In the genomic region with DNA sequence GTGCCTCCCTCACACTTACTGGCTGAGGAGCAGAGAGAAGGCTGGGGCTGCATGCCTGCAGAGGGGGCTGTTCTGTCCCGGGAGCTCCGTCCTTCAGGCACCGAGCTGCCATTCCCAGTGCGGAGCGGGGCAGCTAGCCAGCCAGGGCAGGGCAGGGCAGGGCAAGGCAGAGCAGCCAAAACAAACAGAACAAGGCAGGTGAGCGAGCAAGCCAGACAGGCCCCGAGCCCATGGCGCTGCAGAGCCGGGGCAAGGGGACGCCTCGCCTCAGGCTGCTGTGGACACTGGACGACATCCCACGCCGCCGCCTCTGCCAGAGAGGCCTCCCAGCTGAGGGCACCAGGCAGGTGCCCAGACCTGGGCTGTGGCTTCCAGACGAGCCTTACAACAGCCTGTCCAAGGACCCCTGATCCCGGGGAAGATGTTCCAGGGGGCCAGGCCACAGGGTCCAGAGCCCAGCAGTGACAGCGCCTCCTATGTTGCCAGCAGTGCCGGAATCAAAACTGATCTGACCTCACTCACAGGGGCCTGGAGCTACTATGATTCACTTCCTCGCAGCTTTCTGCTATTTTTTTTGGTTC, we compare ENCODE assay signal across 10 cellular contexts. TPM values are rescaled to one million over a fixed set of nuclear protein-coding genes. Genes with fewer than 3 reads are reported as not detected.
DNase-seq lines count a peak whose midpoint lies in the region; ATAC-seq, FAIRE-seq and TF ChIP-seq lines count a peak whose summit lies in the region.
"Had no signal": no experiment of that assay in that cellular context is flagged by ENCODE, and none has a peak within 500 bp of the region (broad histone marks: within the 10 kb centered on the region; RNA-seq: fewer than 3 reads in every experiment).

No MANE protein-coding gene starts in this region.

- H3K4me2 ChIP-seq in endothelial cell of umbilical vein (ENCODE audit: insufficient read depth, low read length): peak overlapping the region; percentile 7

- H3K36me3 ChIP-seq in endothelial cell of umbilical vein (ENCODE audit: control insufficient read depth in 2 of 2, extremely low read depth in 1 of 2, insufficient read depth in 2 of 2, low read length in 2 of 2): peaks cover 2 to 6% of the 10 kb centered on the region in 2 experiments
- H3K36me3 ChIP-seq in lower lobe of right lung: peaks cover 63% of the 10 kb centered on the region
- H3K36me3 ChIP-seq in upper lobe of right lung: peaks cover 38% of the 10 kb centered on the region

- H3K9ac ChIP-seq in endothelial cell of umbilical vein (replicated peaks; ENCODE audit: extremely low read depth, insufficient read depth, low read length): peak overlapping the region; percentile 27

- H4K20me1 ChIP-seq in endothelial cell of umbilical vein (replicated peaks; ENCODE audit: control insufficient read depth, extremely low read depth, insufficient read depth, low read length): no peaks in the 10 kb centered on the region

- TF ChIP-seq POLR2A in endothelial cell of umbilical vein (IDR thresholded peaks at IDR 0.05; ENCODE audit: low read depth, low read length): no peak

- intact Hi-C loops in activated CD8-positive, alpha-beta T cell treated with anti-CD3 and anti-CD28 coated beads for 36 hours (cut with micrococcal nuclease): no loop called here
- intact Hi-C loops in endothelial cell of umbilical vein (cut with micrococcal nuclease) (loop anchor here (1.0 kb wide), 1 partner anchor 18 kb away; no protein-coding TSS in a partner anchor), lower lobe of right lung (cut with DNase I) (no loop called here), upper lobe of right lung (cut with DNase I) (no loop called here)

- POLR2A ChIA-PET in activated CD8-positive, alpha-beta T cell treated with anti-CD3 and anti-CD28 coated beads, Interleukin-2, amount 10 ng/mL, durations not matched to agents 7 days and 5 days (lab: Charles Lee): interaction anchor here (0.6 to 0.7 kb wide), 2 partner anchors 48 to 767 kb away, joined by 3 to 4 read pairs; no protein-coding TSS in a partner anchor
- POLR2A ChIA-PET in activated CD8-positive, alpha-beta T cell treated with anti-CD3 and anti-CD28 coated beads for 36 hours (lab: Charles Lee): interaction anchor here (0.6 kb wide), 1 partner anchor 13 kb away, joined by 3 read pairs; no protein-coding TSS in a partner anchor
- POLR2A ChIA-PET in endothelial cell of umbilical vein (lab: Charles Lee): interaction anchor here (0.6 kb wide), 1 partner anchor 13 kb away, joined by 5 read pairs; no protein-coding TSS in a partner anchor

- BruUV-seq in endothelial cell of umbilical vein (replicated peaks; lab: Mats Ljungman, UMichigan): TSS peak; percentile 23

- no peaks in the 10 kb centered on the region for H3K4me1 Mint-ChIP-seq in activated CD8-positive, alpha-beta T cell treated with anti-CD3 and anti-CD28 coated beads, Interleukin-2, amount 10 ng/mL, durations not matched to agents 7 days and 5 days (ENCODE audit: low read depth)
- no peaks in the 10 kb centered on the region for H3K4me1 Mint-ChIP-seq in activated CD8-positive, alpha-beta T cell treated with anti-CD3 and anti-CD28 coated beads for 36 hours (ENCODE audit: low read depth)

- no peak for DNase-seq in activated CD8-positive, alpha-beta T cell treated with anti-CD3 and anti-CD28 coated beads, Interleukin-2, amount 10 ng/mL, durations not matched to agents 7 days and 5 days
- no peak for DNase-seq in activated CD8-positive, alpha-beta T cell treated with anti-CD3 and anti-CD28 coated beads for 36 hours
- DNase-seq in endothelial cell of umbilical vein (ENCODE audit: low read depth, low spot score) (peak; percentile 62), lower lobe of right lung (peak; percentile 88), upper lobe of right lung (peak; percentile 93), DMS53 (lab: John Stamatoyannopoulos, UW) (no peak)
- DNase-seq in activated CD8-positive, alpha-beta memory T cell treated with anti-CD3 and anti-CD28 coated beads, Interleukin-2, amount 50 U/mL, for 4 hours: no peak
- DNase-seq: activated CD4-positive, alpha-beta T cell treated with anti-CD3 and anti-CD28 coated beads for 4 hours; NCI-H1092 treated with DMSO at 0.1 percent for 48 hours had no signal

- H3K4me1 ChIP-seq in endothelial cell of umbilical vein (ENCODE audit: control insufficient read depth, extremely low read depth, insufficient read depth, low read length) (peaks cover 39% of the 10 kb centered on the region), lower lobe of right lung (peaks cover 36% of the 10 kb centered on the region), upper lobe of right lung (peaks cover 15% of the 10 kb centered on the region)

- no peak overlapping the region for H2AFZ ChIP-seq in endothelial cell of umbilical vein (ENCODE audit: low read depth, low read length)

- peak; percentile 16 for ATAC-seq in activated CD8-positive, alpha-beta T cell treated with anti-CD3 and anti-CD28 coated beads, Interleukin-2, amount 10 ng/mL, durations not matched to agents 7 days and 5 days
- ATAC-seq in activated CD8-positive, alpha-beta T cell treated with anti-CD3 and anti-CD28 coated beads for 36 hours: no peak
- peak; percentile 92 for ATAC-seq in lower lobe of right lung
- peak; percentile 91 for ATAC-seq in upper lobe of right lung
- no peak for ATAC-seq in activated CD4-positive, CD25-positive, alpha-beta regulatory T cell treated with anti-CD3 and anti-CD28 coated beads, Interleukin-2, amount 50 U/mL, for 24 hours

- no peaks in the 10 kb centered on the region for H3K79me2 ChIP-seq in endothelial cell of umbilical vein (ENCODE audit: control insufficient read depth, insufficient read depth, low read length)

- H3K9me1 ChIP-seq in endothelial cell of umbilical vein (replicated peaks; ENCODE audit: control insufficient read depth, extremely low read depth, insufficient read depth, low read length): no peaks in the 10 kb centered on the region

- H3K36me3 Mint-ChIP-seq in activated CD8-positive, alpha-beta T cell treated with anti-CD3 and anti-CD28 coated beads, Interleukin-2, amount 10 ng/mL, durations not matched to agents 7 days and 5 days (ENCODE audit: low read depth): peaks cover 41% of the 10 kb centered on the region
- H3K36me3 Mint-ChIP-seq in activated CD8-positive, alpha-beta T cell treated with anti-CD3 and anti-CD28 coated beads for 36 hours (ENCODE audit: low read depth): peaks cover 3% of the 10 kb centered on the region

- CTCF ChIA-PET in activated CD8-positive, alpha-beta T cell treated with anti-CD3 and anti-CD28 coated beads, Interleukin-2, amount 10 ng/mL, durations not matched to agents 7 days and 5 days (lab: Charles Lee): interaction anchor here (1.3 kb wide), 1 partner anchor 60 kb away, joined by 5 read pairs; no protein-coding TSS in a partner anchor
- CTCF ChIA-PET in activated CD8-positive, alpha-beta T cell treated with anti-CD3 and anti-CD28 coated beads for 36 hours (lab: Charles Lee): interaction anchor here (1.1 to 2.1 kb wide), 2 partner anchors 60 to 121 kb away, joined by 3 to 8 read pairs; no protein-coding TSS in a partner anchor
- CTCF ChIA-PET in endothelial cell of umbilical vein (lab: Charles Lee): interaction anchor here (0.6 to 5.8 kb wide), 20 partner anchors 8 to 283 kb away, joined by 3 to 54 read pairs (median 4); a partner anchor contains a TSS

- no peak overlapping the region for H3K27ac Mint-ChIP-seq in activated CD8-positive, alpha-beta T cell treated with anti-CD3 and anti-CD28 coated beads, Interleukin-2, amount 10 ng/mL, durations not matched to agents 7 days and 5 days
- no peak overlapping the region for H3K27ac Mint-ChIP-seq in activated CD8-positive, alpha-beta T cell treated with anti-CD3 and anti-CD28 coated beads for 36 hours

- no peaks in the 10 kb centered on the region for H3K27me3 Mint-ChIP-seq in activated CD8-positive, alpha-beta T cell treated with anti-CD3 and anti-CD28 coated beads, Interleukin-2, amount 10 ng/mL, durations not matched to agents 7 days and 5 days (ENCODE audit: low read depth)
- no peaks in the 10 kb centered on the region for H3K27me3 Mint-ChIP-seq in activated CD8-positive, alpha-beta T cell treated with anti-CD3 and anti-CD28 coated beads for 36 hours

- H3K4me3 Mint-ChIP-seq in activated CD8-positive, alpha-beta T cell treated with anti-CD3 and anti-CD28 coated beads, Interleukin-2, amount 10 ng/mL, durations not matched to agents 7 days and 5 days: no peak overlapping the region
- H3K4me3 Mint-ChIP-seq in activated CD8-positive, alpha-beta T cell treated with anti-CD3 and anti-CD28 coated beads for 36 hours: no peak overlapping the region

- H3K9me3 ChIP-seq in endothelial cell of umbilical vein (replicated peaks; ENCODE audit: control insufficient read depth, insufficient read depth, low read length) (no peaks in the 10 kb centered on the region), lower lobe of right lung (no peaks in the 10 kb centered on the region), upper lobe of right lung (no peaks in the 10 kb centered on the region)

- H3K27ac ChIP-seq in endothelial cell of umbilical vein (ENCODE audit: insufficient read depth, low read depth, low read length) (peak overlapping the region; percentile 56), lower lobe of right lung (peak overlapping the region; percentile 64), upper lobe of right lung (peak overlapping the region; percentile 72)

- no peak overlapping the region for H3K4me3 ChIP-seq in endothelial cell of umbilical vein (replicated peaks in 1 of 3; ENCODE audit: insufficient read depth in 1 of 3, low read depth in 1 of 3, low read length in 3 of 3)
- no peak overlapping the region for H3K4me3 ChIP-seq in lower lobe of right lung
- H3K4me3 ChIP-seq in upper lobe of right lung: no peak overlapping the region

- peak; percentile 93 for FAIRE-seq in endothelial cell of umbilical vein (lab: Jason Lieb, UNC)

- no peaks in the 10 kb centered on the region for H3K9me3 Mint-ChIP-seq in activated CD8-positive, alpha-beta T cell treated with anti-CD3 and anti-CD28 coated beads, Interleukin-2, amount 10 ng/mL, durations not matched to agents 7 days and 5 days (ENCODE audit: insufficient read depth)
- no peaks in the 10 kb centered on the region for H3K9me3 Mint-ChIP-seq in activated CD8-positive, alpha-beta T cell treated with anti-CD3 and anti-CD28 coated beads for 36 hours

- no peaks in the 10 kb centered on the region for H3K27me3 ChIP-seq in endothelial cell of umbilical vein (ENCODE audit: control insufficient read depth in 2 of 2, insufficient read depth in 2 of 2, low read length in 2 of 2)
- H3K27me3 ChIP-seq in lower lobe of right lung (ENCODE audit: low read depth): no peaks in the 10 kb centered on the region
- no peaks in the 10 kb centered on the region for H3K27me3 ChIP-seq in upper lobe of right lung

- no peak for TF ChIP-seq CTCF in activated CD8-positive, alpha-beta T cell treated with anti-CD3 and anti-CD28 coated beads for 36 hours (IDR thresholded peaks at IDR 0.05)
- TF ChIP-seq CTCF in endothelial cell of umbilical vein (IDR thresholded peaks at IDR 0.05; ENCODE audit: extremely low read depth in 1 of 2, insufficient read depth in 1 of 2, low read depth in 1 of 2, low read length in 2 of 2) (peak; percentile 42 to 54), lower lobe of right lung (IDR thresholded peaks at IDR 0.05) (no peak), upper lobe of right lung (IDR thresholded peaks at IDR 0.05) (no peak)

- dilution Hi-C loops in endothelial cell of umbilical vein (cut with MboI; ENCODE audit: extremely low pct_ligation_motif_present, low sequenced_read_pairs): no loop called here

RNA-seq across cellular contexts. Expression of a gene that starts 8.2 kb away (rescaled TPM):
- total RNA-seq in activated CD8-positive, alpha-beta T cell treated with anti-CD3 and anti-CD28 coated beads, Interleukin-2, amount 10 ng/mL, durations not matched to agents 7 days and 5 days: 10 to 100 TPM; 60.7 to 61.1 TPM
- 10 to 100 TPM; 51.1 to 53.5 TPM for total RNA-seq in activated CD8-positive, alpha-beta T cell treated with anti-CD3 and anti-CD28 coated beads for 36 hours
- 26.3 and 30.2 TPM in 2 replicates for total RNA-seq in endothelial cell of umbilical vein
- 25.0 and 30.1 TPM in 2 replicates for polyA plus RNA-seq in endothelial cell of umbilical vein
- 15.3 and 16.0 TPM in 2 replicates for polyA plus RNA-seq in endothelial cell of umbilical vein (2011; cell fraction: cytosol; rRNA removed)
- polyA plus RNA-seq in endothelial cell of umbilical vein (2011; cell fraction: nucleus; rRNA removed): 56.8 and 73.6 TPM in 2 replicates
- polyA plus RNA-seq in endothelial cell of umbilical vein (2012): 23.2 and 25.0 TPM in 2 replicates
- 43.4 and 44.0 TPM in 2 replicates for polyA minus RNA-seq in endothelial cell of umbilical vein
- 2.8 TPM for polyA minus RNA-seq in endothelial cell of umbilical vein (2011; cell fraction: cytosol; rRNA and poly(A)+ RNA removed)
- polyA minus RNA-seq in endothelial cell of umbilical vein (2011; cell fraction: nucleus; rRNA and poly(A)+ RNA removed): 30.6 and 41.0 TPM in 2 replicates
- total RNA-seq in lower lobe of right lung: 32.3 TPM
- 35.0 TPM for total RNA-seq in upper lobe of right lung

RNA-seq across cellular contexts. Expression of a gene that starts 34.2 kb away (rescaled TPM):
- total RNA-seq in activated CD8-positive, alpha-beta T cell treated with anti-CD3 and anti-CD28 coated beads, Interleukin-2, amount 10 ng/mL, durations not matched to agents 7 days and 5 days: 10 to 100 TPM; 58.3 to 69.3 TPM
- total RNA-seq in activated CD8-positive, alpha-beta T cell treated with anti-CD3 and anti-CD28 coated beads for 36 hours: 10 to 100 TPM; 30.0 to 41.0 TPM
- 111 and 112 TPM in 2 replicates for total RNA-seq in endothelial cell of umbilical vein
- 230 and 372 TPM in 2 replicates for polyA plus RNA-seq in endothelial cell of umbilical vein
- polyA plus RNA-seq in endothelial cell of umbilical vein (2011; cell fraction: cytosol; rRNA removed): 68.1 and 91.4 TPM in 2 replicates
- 408 and 539 TPM in 2 replicates for polyA plus RNA-seq in endothelial cell of umbilical vein (2011; cell fraction: nucleus; rRNA removed)
- polyA plus RNA-seq in endothelial cell of umbilical vein (2012): 79.2 and 116 TPM in 2 replicates
- polyA minus RNA-seq in endothelial cell of umbilical vein: 162 and 169 TPM in 2 replicates
- 25.9 TPM for polyA minus RNA-seq in endothelial cell of umbilical vein (2011; cell fraction: cytosol; rRNA and poly(A)+ RNA removed)
- polyA minus RNA-seq in endothelial cell of umbilical vein (2011; cell fraction: nucleus; rRNA and poly(A)+ RNA removed): 99.0 and 127 TPM in 2 replicates
- 125 TPM for total RNA-seq in lower lobe of right lung
- 117 TPM for total RNA-seq in upper lobe of right lung

RNA-seq across cellular contexts. Expression of a gene that starts 37.8 kb away (rescaled TPM):
- 10 to 100 TPM; 33.0 to 35.3 TPM for total RNA-seq in activated CD8-positive, alpha-beta T cell treated with anti-CD3 and anti-CD28 coated beads, Interleukin-2, amount 10 ng/mL, durations not matched to agents 7 days and 5 days
- total RNA-seq in activated CD8-positive, alpha-beta T cell treated with anti-CD3 and anti-CD28 coated beads for 36 hours: 10 to 100 TPM; 28.9 to 33.0 TPM
- total RNA-seq in endothelial cell of umbilical vein (31.7 and 34.9 TPM in 2 replicates), lower lobe of right lung (21.1 TPM), upper lobe of right lung (19.4 TPM)
- 32.1 and 39.2 TPM in 2 replicates for polyA plus RNA-seq in endothelial cell of umbilical vein
- polyA plus RNA-seq in endothelial cell of umbilical vein (2011; cell fraction: cytosol; rRNA removed): 35.4 and 39.9 TPM in 2 replicates
- polyA plus RNA-seq in endothelial cell of umbilical vein (2011; cell fraction: nucleus; rRNA removed): 14.3 and 20.2 TPM in 2 replicates
- 69.6 and 78.9 TPM in 2 replicates for polyA plus RNA-seq in endothelial cell of umbilical vein (2012)
- polyA minus RNA-seq in endothelial cell of umbilical vein: 7.8 and 9.8 TPM in 2 replicates
- polyA minus RNA-seq in endothelial cell of umbilical vein (2011; cell fraction: cytosol; rRNA and poly(A)+ RNA removed): 17.1 TPM
- polyA minus RNA-seq in endothelial cell of umbilical vein (2011; cell fraction: nucleus; rRNA and poly(A)+ RNA removed): 3.6 and 4.7 TPM in 2 replicates

RNA-seq across cellular contexts. Expression of a gene that starts 54.8 kb away (rescaled TPM):
- 10 to 100 TPM; 43.2 to 48.4 TPM for total RNA-seq in activated CD8-positive, alpha-beta T cell treated with anti-CD3 and anti-CD28 coated beads, Interleukin-2, amount 10 ng/mL, durations not matched to agents 7 days and 5 days
- total RNA-seq in activated CD8-positive, alpha-beta T cell treated with anti-CD3 and anti-CD28 coated beads for 36 hours: 10 to 100 TPM; 17.8 to 18.5 TPM
- total RNA-seq in endothelial cell of umbilical vein (28.1 and 33.6 TPM in 2 replicates), lower lobe of right lung (38.4 TPM), upper lobe of right lung (36.2 TPM)
- polyA plus RNA-seq in endothelial cell of umbilical vein: 26.8 and 27.2 TPM in 2 replicates
- polyA plus RNA-seq in endothelial cell of umbilical vein (2011; cell fraction: cytosol; rRNA removed): 27.3 and 29.6 TPM in 2 replicates
- polyA plus RNA-seq in endothelial cell of umbilical vein (2011; cell fraction: nucleus; rRNA removed): 71.3 and 74.1 TPM in 2 replicates
- 23.6 and 26.7 TPM in 2 replicates for polyA plus RNA-seq in endothelial cell of umbilical vein (2012)
- 35.0 and 38.8 TPM in 2 replicates for polyA minus RNA-seq in endothelial cell of umbilical vein
- polyA minus RNA-seq in endothelial cell of umbilical vein (2011; cell fraction: cytosol; rRNA and poly(A)+ RNA removed): 12.7 TPM
- polyA minus RNA-seq in endothelial cell of umbilical vein (2011; cell fraction: nucleus; rRNA and poly(A)+ RNA removed): 22.1 and 30.7 TPM in 2 replicates

Comparison
In these comparisons a context has a peak if more than half of its experiments do, and no peak if none do; other contexts are left out.
1. ATAC-seq: peak in activated CD8-positive, alpha-beta T cell treated with anti-CD3 and anti-CD28 coated beads, Interleukin-2, amount 10 ng/mL, durations not matched to agents 7 days and 5 days (single experiment), lower lobe of right lung (2 of 2) and upper lobe of right lung (single experiment); none in activated CD8-positive, alpha-beta T cell treated with anti-CD3 and anti-CD28 coated beads for 36 hours (single experiment) and activated CD4-positive, CD25-positive, alpha-beta regulatory T cell treated with anti-CD3 and anti-CD28 coated beads, Interleukin-2, amount 50 U/mL, for 24 hours (0 of 2).
2. DNase-seq: peak in endothelial cell of umbilical vein (single experiment), lower lobe of right lung (single experiment) and upper lobe of right lung (single experiment); none in activated CD8-positive, alpha-beta T cell treated with anti-CD3 and anti-CD28 coated beads, Interleukin-2, amount 10 ng/mL, durations not matched to agents 7 days and 5 days (single experiment), activated CD8-positive, alpha-beta T cell treated with anti-CD3 and anti-CD28 coated beads for 36 hours (single experiment), DMS53 (single experiment) and activated CD8-positive, alpha-beta memory T cell treated with anti-CD3 and anti-CD28 coated beads, Interleukin-2, amount 50 U/mL, for 4 hours (single experiment).
3. CTCF ChIP-seq: peak in endothelial cell of umbilical vein (2 of 2); none in activated CD8-positive, alpha-beta T cell treated with anti-CD3 and anti-CD28 coated beads for 36 hours (single experiment), lower lobe of right lung (single experiment) and upper lobe of right lung (single experiment).
4. Peak in every context shown above with its lines, with median percentiles within 50 percentile points of each other: H3K27ac ChIP-seq.